In genomic region chr19:41795031-41795461, GRCh38 we compare ENCODE assay signal across 9 cellular contexts. TPM values are rescaled to one million over a fixed set of nuclear protein-coding genes. Genes with fewer than 3 reads are reported as not detected.
DNase-seq lines count a peak whose midpoint lies in the region; ATAC-seq and TF ChIP-seq lines count a peak whose summit lies in the region.
"Had no signal": no experiment of that assay in that cellular context is flagged by ENCODE, and none has a peak within 500 bp of the region (broad histone marks: within the 10 kb centered on the region; RNA-seq: fewer than 3 reads in every experiment).

No MANE protein-coding gene starts in this region.

- in situ Hi-C loops in brain microvascular endothelial cell (cut with HindIII; ENCODE audit: low pct_ligation_motif_present, low sequenced_read_pairs) = no loop called here

- intact Hi-C loops in left colon (cut with DNase I, micrococcal nuclease) = no loop called here

- peak; percentile 73 for ATAC-seq in left colon
- no peak for ATAC-seq in HG02885 (IDR thresholded peaks at IDR 0.05; ENCODE audit: poor library complexity, unreplicated experiment)

- H3K36me3 ChIP-seq in brain microvascular endothelial cell (replicated peaks) = no peaks in the 10 kb centered on the region

- H3K27me3 ChIP-seq in brain microvascular endothelial cell (replicated peaks) = no peaks in the 10 kb centered on the region

- TF ChIP-seq CTCF in brain microvascular endothelial cell (IDR thresholded peaks at IDR 0.05; ENCODE audit: low read depth, low read length, missing control alignments) = peak; percentile 84

- peak; percentile 26 to 51 for DNase-seq in NCI-H524 (lab: John Stamatoyannopoulos, UW)
- DNase-seq in NCI-H524 treated with DMSO at 0.1 percent for 48 hours (lab: John Stamatoyannopoulos, UW) = no peak
- peak; percentile 49 for DNase-seq in NCI-H1694 (lab: John Stamatoyannopoulos, UW)
- DNase-seq in T-helper 9 cell = peak; percentile 42
- DNase-seq in brain microvascular endothelial cell = peak; percentile 51
- peak in 1 of 2 donors; percentile 62 for DNase-seq in left colon
- DNase-seq in stimulated activated CD8-positive, alpha-beta memory T cell treated with anti-CD3 and anti-CD28 coated beads, Interleukin-12 subunit alpha, Interleukin-12 subunit beta, amount 100 ng/mL, for 1 hour (ENCODE audit: low read depth) = peak; percentile 35

- no peak overlapping the region for H3K4me3 ChIP-seq in brain microvascular endothelial cell (ENCODE audit: low read depth, low read length)

- no peak overlapping the region for H3K27ac ChIP-seq in brain microvascular endothelial cell
- H3K27ac ChIP-seq: epithelial cell of prostate had no signal

RNA-seq across cellular contexts. Expression of gene CEACAM3, which starts 1.3 kb away (rescaled TPM):
- total RNA-seq in left colon = 1 to 10 TPM; 1.2 to 4.8 TPM

RNA-seq across cellular contexts. Expression of gene CEACAM6, which starts 39.7 kb away (rescaled TPM):
- total RNA-seq in left colon = 100 to 1,000 TPM; 485 to 596 TPM

RNA-seq across cellular contexts. Expression of gene LYPD4, which starts 49.4 kb away (rescaled TPM):
- not detected for total RNA-seq in left colon

RNA-seq across cellular contexts. Expression of gene DMRTC2, which starts 49.8 kb away (rescaled TPM):
- not detected for total RNA-seq in left colon
